ENCODE assay signal across 3 cellular contexts in the genomic region with DNA sequence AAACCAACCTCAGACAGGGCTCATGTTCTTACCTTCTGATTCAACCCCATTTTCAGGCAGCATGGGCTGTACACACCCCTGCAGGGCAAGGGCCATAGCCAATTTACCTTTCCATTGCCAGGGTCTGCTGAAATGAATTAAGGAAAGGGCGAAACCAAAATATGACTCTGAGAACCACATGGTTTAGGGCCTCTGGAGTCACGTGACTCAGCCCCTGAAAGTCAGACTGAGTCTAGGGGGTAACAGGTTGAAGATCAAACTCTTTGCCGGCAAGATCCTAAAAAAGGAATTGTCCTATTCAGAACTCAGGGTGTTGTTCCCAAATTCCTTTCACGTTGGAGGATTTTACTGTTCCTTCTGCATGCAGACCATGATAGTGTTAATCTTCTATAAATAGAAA.
TF ChIP-seq lines count a peak whose summit lies in the region.

No MANE protein-coding gene starts in this region.

TF ChIP-seq in A549, 52 proteins besides CTCF, POLR2A, EP300 and RAD21 (continued from another document):
- TF ChIP-seq, protein P1, sequence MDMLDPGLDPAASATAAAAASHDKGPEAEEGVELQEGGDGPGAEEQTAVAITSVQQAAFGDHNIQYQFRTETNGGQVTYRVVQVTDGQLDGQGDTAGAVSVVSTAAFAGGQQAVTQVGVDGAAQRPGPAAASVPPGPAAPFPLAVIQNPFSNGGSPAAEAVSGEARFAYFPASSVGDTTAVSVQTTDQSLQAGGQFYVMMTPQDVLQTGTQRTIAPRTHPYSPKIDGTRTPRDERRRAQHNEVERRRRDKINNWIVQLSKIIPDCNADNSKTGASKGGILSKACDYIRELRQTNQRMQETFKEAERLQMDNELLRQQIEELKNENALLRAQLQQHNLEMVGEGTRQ (IDR thresholded peaks at IDR 0.05) = peak; percentile 57; the same call in 1 of the 2 replicates
- TF ChIP-seq CEBPB (IDR thresholded peaks at IDR 0.05) (no peak), RCOR1 (IDR thresholded peaks at IDR 0.05; ENCODE audit: low read depth, low read length) (no peak), PHF8 (IDR thresholded peaks at IDR 0.05; ENCODE audit: borderline replicate concordance, low read depth) (no peak)
TF ChIP-seq in A549: peak in this region for 1.

TF ChIP-seq in GM23338, 12 proteins besides CTCF, POLR2A, EP300 and RAD21 (continues in another document):
- TF ChIP-seq, protein P2, sequence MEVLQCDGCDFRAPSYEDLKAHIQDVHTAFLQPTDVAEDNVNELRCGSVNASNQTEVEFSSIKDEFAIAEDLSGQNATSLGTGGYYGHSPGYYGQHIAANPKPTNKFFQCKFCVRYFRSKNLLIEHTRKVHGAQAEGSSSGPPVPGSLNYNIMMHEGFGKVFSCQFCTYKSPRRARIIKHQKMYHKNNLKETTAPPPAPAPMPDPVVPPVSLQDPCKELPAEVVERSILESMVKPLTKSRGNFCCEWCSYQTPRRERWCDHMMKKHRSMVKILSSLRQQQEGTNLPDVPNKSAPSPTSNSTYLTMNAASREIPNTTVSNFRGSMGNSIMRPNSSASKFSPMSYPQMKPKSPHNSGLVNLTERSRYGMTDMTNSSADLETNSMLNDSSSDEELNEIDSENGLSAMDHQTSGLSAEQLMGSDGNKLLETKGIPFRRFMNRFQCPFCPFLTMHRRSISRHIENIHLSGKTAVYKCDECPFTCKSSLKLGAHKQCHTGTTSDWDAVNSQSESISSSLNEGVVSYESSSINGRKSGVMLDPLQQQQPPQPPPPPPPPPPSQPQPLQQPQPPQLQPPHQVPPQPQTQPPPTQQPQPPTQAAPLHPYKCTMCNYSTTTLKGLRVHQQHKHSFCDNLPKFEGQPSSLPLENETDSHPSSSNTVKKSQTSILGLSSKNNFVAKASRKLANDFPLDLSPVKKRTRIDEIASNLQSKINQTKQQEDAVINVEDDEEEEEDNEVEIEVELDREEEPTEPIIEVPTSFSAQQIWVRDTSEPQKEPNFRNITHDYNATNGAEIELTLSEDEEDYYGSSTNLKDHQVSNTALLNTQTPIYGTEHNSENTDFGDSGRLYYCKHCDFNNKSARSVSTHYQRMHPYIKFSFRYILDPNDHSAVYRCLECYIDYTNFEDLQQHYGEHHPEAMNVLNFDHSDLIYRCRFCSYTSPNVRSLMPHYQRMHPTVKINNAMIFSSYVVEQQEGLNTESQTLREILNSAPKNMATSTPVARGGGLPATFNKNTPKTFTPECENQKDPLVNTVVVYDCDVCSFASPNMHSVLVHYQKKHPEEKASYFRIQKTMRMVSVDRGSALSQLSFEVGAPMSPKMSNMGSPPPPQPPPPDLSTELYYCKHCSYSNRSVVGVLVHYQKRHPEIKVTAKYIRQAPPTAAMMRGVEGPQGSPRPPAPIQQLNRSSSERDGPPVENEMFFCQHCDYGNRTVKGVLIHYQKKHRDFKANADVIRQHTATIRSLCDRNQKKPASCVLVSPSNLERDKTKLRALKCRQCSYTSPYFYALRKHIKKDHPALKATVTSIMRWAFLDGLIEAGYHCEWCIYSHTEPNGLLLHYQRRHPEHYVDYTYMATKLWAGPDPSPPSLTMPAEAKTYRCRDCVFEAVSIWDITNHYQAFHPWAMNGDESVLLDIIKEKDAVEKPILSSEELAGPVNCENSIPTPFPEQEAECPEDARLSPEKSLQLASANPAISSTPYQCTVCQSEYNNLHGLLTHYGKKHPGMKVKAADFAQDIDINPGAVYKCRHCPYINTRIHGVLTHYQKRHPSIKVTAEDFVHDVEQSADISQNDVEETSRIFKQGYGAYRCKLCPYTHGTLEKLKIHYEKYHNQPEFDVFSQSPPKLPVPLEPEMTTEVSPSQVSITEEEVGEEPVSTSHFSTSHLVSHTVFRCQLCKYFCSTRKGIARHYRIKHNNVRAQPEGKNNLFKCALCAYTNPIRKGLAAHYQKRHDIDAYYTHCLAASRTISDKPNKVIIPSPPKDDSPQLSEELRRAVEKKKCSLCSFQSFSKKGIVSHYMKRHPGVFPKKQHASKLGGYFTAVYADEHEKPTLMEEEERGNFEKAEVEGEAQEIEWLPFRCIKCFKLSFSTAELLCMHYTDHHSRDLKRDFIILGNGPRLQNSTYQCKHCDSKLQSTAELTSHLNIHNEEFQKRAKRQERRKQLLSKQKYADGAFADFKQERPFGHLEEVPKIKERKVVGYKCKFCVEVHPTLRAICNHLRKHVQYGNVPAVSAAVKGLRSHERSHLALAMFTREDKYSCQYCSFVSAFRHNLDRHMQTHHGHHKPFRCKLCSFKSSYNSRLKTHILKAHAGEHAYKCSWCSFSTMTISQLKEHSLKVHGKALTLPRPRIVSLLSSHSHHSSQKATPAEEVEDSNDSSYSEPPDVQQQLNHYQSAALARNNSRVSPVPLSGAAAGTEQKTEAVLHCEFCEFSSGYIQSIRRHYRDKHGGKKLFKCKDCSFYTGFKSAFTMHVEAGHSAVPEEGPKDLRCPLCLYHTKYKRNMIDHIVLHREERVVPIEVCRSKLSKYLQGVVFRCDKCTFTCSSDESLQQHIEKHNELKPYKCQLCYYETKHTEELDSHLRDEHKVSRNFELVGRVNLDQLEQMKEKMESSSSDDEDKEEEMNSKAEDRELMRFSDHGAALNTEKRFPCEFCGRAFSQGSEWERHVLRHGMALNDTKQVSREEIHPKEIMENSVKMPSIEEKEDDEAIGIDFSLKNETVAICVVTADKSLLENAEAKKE (CRISPR knock-in tag; IDR thresholded peaks at IDR 0.05) = no peak
- TF ChIP-seq ZNF114 (CRISPR knock-in tag; IDR thresholded peaks at IDR 0.05) (no peak), ETS1 (IDR thresholded peaks at IDR 0.05) (no peak), STAT1 (IDR thresholded peaks at IDR 0.05; ENCODE audit: unreplicated experiment) (no peak), CREB1 (CRISPR knock-in tag; IDR thresholded peaks at IDR 0.05; ENCODE audit: low read depth) (no peak)
- TF ChIP-seq, protein P3, sequence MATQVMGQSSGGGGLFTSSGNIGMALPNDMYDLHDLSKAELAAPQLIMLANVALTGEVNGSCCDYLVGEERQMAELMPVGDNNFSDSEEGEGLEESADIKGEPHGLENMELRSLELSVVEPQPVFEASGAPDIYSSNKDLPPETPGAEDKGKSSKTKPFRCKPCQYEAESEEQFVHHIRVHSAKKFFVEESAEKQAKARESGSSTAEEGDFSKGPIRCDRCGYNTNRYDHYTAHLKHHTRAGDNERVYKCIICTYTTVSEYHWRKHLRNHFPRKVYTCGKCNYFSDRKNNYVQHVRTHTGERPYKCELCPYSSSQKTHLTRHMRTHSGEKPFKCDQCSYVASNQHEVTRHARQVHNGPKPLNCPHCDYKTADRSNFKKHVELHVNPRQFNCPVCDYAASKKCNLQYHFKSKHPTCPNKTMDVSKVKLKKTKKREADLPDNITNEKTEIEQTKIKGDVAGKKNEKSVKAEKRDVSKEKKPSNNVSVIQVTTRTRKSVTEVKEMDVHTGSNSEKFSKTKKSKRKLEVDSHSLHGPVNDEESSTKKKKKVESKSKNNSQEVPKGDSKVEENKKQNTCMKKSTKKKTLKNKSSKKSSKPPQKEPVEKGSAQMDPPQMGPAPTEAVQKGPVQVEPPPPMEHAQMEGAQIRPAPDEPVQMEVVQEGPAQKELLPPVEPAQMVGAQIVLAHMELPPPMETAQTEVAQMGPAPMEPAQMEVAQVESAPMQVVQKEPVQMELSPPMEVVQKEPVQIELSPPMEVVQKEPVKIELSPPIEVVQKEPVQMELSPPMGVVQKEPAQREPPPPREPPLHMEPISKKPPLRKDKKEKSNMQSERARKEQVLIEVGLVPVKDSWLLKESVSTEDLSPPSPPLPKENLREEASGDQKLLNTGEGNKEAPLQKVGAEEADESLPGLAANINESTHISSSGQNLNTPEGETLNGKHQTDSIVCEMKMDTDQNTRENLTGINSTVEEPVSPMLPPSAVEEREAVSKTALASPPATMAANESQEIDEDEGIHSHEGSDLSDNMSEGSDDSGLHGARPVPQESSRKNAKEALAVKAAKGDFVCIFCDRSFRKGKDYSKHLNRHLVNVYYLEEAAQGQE (IDR thresholded peaks at IDR 0.05; ENCODE audit: unreplicated experiment) = no peak

TF ChIP-seq in K562, 482 proteins besides CTCF, POLR2A, EP300 and RAD21 (continued from another document):
- TF ChIP-seq, protein P1 (CRISPR knock-in tag; IDR thresholded peaks at IDR 0.05) = peak; percentile 36; the same call in 1 of the 2 replicates
